In genomic region chr2:57793310-57793709, GRCh38 we compare ENCODE assay signal across 27 cellular contexts.
"Had no signal": no experiment of that assay in that cellular context is flagged by ENCODE, and none has a peak within 500 bp of the region (broad histone marks: within the 10 kb centered on the region; RNA-seq: fewer than 3 reads in every experiment).

No MANE protein-coding gene starts in this region.

- H3K4me1 Mint-ChIP-seq: nephron; stimulated activated effector memory CD8-positive, alpha-beta T cell treated with anti-CD3 and anti-CD28 coated beads, Interleukin-12 subunit alpha, Interleukin-12 subunit beta, amount 100 ng/mL, for 72 hours; stimulated activated naive B cell treated with anti-CD40 and anti-IgM and Interleukin-4, amounts not matched to agents 10 μg/mL and 1 μg/mL and 100 μg/mL, for 72 hours had no signal

- DNase-seq: occipital lobe; posterior cingulate gyrus; psoas muscle; right cardiac atrium; right lobe of liver; sigmoid colon; small intestine; stimulated activated CD4-positive, alpha-beta T cell treated with anti-CD3 and anti-CD28 coated beads, Interleukin-15, amount 100 ng/mL, for 24 hours; stimulated activated CD4-positive, alpha-beta T cell treated with anti-CD3 and anti-CD28 coated beads, Interleukin-2, amount 100 ng/mL, for 24 hours; stimulated activated CD4-positive, alpha-beta T cell treated with anti-CD3 and anti-CD28 coated beads, Interleukin-2, amount 100 ng/mL, for 48 hours; stimulated activated CD4-positive, alpha-beta T cell treated with anti-CD3 and anti-CD28 coated beads, Interleukin-4, amount 100 ng/mL, for 24 hours; stimulated activated naive B cell treated with anti-CD40 and anti-IgM and Interleukin-4, amounts not matched to agents 10 μg/mL and 1 μg/mL and 100 μg/mL, for 72 hours; stimulated activated naive CD4-positive, alpha-beta T cell treated with Interleukin-2 at 50 U/mL for 16 hours; stomach; thyroid gland; trophoblast cell; upper lobe of left lung had no signal

- H3K36me3 ChIP-seq: ovary, right lobe of liver, sigmoid colon, stomach, thoracic aorta, thyroid gland, tibial nerve, upper lobe of left lung, vagina had no signal

- H3K4me3 Mint-ChIP-seq: nephron; neural progenitor cell; stimulated activated effector memory CD8-positive, alpha-beta T cell treated with anti-CD3 and anti-CD28 coated beads, Interleukin-12 subunit alpha, Interleukin-12 subunit beta, amount 100 ng/mL, for 72 hours; stimulated activated naive B cell treated with anti-CD40 and anti-IgM and Interleukin-4, amounts not matched to agents 10 μg/mL and 1 μg/mL and 100 μg/mL, for 72 hours; stimulated activated naive CD8-positive, alpha-beta T cell treated with anti-CD3 and anti-CD28 coated beads, Interleukin-15, Interleukin-2, amounts not matched to agents 100 ng/mL and 50 ng/mL, for 24 hours had no signal

- H2AFZ ChIP-seq: neural progenitor cell, parathyroid adenoma had no signal

- H3K79me2 ChIP-seq: parathyroid adenoma had no signal

- H3K27me3 Mint-ChIP-seq: progenitor cell of endocrine pancreas; stimulated activated naive B cell treated with anti-CD40 and anti-IgM and Interleukin-4, amounts not matched to agents 10 μg/mL and 1 μg/mL and 100 μg/mL, for 72 hours; stimulated activated naive CD8-positive, alpha-beta T cell treated with anti-CD3 and anti-CD28 coated beads, Interleukin-15, Interleukin-2, amounts not matched to agents 100 ng/mL and 50 ng/mL, for 24 hours had no signal

- H3K4me2 ChIP-seq: neural progenitor cell had no signal

- H3K9me3 ChIP-seq: ovary, right lobe of liver, thyroid gland, upper lobe of left lung, vagina had no signal

- ATAC-seq: psoas muscle; right cardiac atrium; right lobe of liver; stimulated activated effector memory CD8-positive, alpha-beta T cell treated with anti-CD3 and anti-CD28 coated beads, Interleukin-12 subunit alpha, Interleukin-12 subunit beta, amount 100 ng/mL, for 72 hours; stimulated activated naive B cell treated with anti-CD40 and anti-IgM and Interleukin-4, amounts not matched to agents 10 μg/mL and 1 μg/mL and 100 μg/mL, for 72 hours had no signal

- H3K27ac ChIP-seq: neural progenitor cell, ovary, parathyroid adenoma, psoas muscle, right lobe of liver, sigmoid colon, stomach, thoracic aorta, thyroid gland, tibial nerve, upper lobe of left lung, vagina had no signal

- H3K27ac Mint-ChIP-seq: nephron; neural progenitor cell; progenitor cell of endocrine pancreas; stimulated activated effector memory CD8-positive, alpha-beta T cell treated with anti-CD3 and anti-CD28 coated beads, Interleukin-12 subunit alpha, Interleukin-12 subunit beta, amount 100 ng/mL, for 72 hours; stimulated activated naive B cell treated with anti-CD40 and anti-IgM and Interleukin-4, amounts not matched to agents 10 μg/mL and 1 μg/mL and 100 μg/mL, for 72 hours; stimulated activated naive CD8-positive, alpha-beta T cell treated with anti-CD3 and anti-CD28 coated beads, Interleukin-15, Interleukin-2, amounts not matched to agents 100 ng/mL and 50 ng/mL, for 24 hours had no signal

- H3K36me3 Mint-ChIP-seq: stimulated activated effector memory CD8-positive, alpha-beta T cell treated with anti-CD3 and anti-CD28 coated beads, Interleukin-12 subunit alpha, Interleukin-12 subunit beta, amount 100 ng/mL, for 72 hours; stimulated activated naive B cell treated with anti-CD40 and anti-IgM and Interleukin-4, amounts not matched to agents 10 μg/mL and 1 μg/mL and 100 μg/mL, for 72 hours had no signal

- H3K27me3 ChIP-seq: neural progenitor cell, ovary, right lobe of liver, sigmoid colon, stomach, thyroid gland, tibial nerve, upper lobe of left lung, vagina had no signal

- H3K4me3 ChIP-seq: neural progenitor cell, ovary, psoas muscle, right lobe of liver, sigmoid colon, stomach, thoracic aorta, thyroid gland, tibial nerve, upper lobe of left lung, vagina had no signal

- H3K4me1 ChIP-seq: parathyroid adenoma, psoas muscle, right lobe of liver, sigmoid colon, stomach, thyroid gland, tibial nerve, upper lobe of left lung, vagina had no signal
